Comparison of ENCODE assay signal across 13 cellular contexts in the genomic region with DNA sequence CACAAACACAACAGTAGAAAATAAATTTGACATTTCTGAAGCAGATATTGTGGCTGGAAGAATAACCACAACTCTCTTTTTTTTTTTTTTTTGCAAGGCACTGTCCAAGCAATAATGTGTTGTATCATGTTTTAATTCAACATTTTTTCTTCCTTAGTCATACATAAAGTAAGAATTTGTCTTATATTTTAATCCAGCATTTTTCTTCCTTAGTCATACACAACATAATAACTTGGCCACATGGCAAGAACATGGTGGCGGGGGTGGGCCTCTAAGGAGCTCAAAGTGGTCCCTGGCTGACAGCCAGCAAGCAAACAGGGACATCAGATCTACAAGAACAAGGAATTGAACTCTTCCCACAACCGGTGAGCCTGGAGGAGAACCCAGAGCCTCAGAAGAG. TPM values are rescaled to one million over a fixed set of nuclear protein-coding genes. Genes with fewer than 3 reads are reported as not detected.
A peak's percentile ranks its signal among the peaks of the same experiment; 100 is the strongest.
DNase-seq lines count a peak whose midpoint lies in the region; ATAC-seq, FAIRE-seq and TF ChIP-seq lines count a peak whose summit lies in the region.
"Had no signal": no experiment of that assay in that cellular context is flagged by ENCODE, and none has a peak within 500 bp of the region (broad histone marks: within the 10 kb centered on the region; RNA-seq: fewer than 3 reads in every experiment).

No MANE protein-coding gene starts in this region.

- no peak for FAIRE-seq in H54 (lab: Jason Lieb, UNC)
- FAIRE-seq: TTC549 had no signal

- no peak for ATAC-seq in HG02571 (IDR thresholded peaks at IDR 0.05; ENCODE audit: unreplicated experiment)
- no peak for ATAC-seq in HG03432 (IDR thresholded peaks at IDR 0.05; ENCODE audit: unreplicated experiment)
- ATAC-seq: stimulated activated naive B cell treated with anti-CD40 and anti-IgM and Interleukin-4, amounts not matched to agents 10 μg/mL and 1 μg/mL and 100 μg/mL, for 72 hours had no signal

- TF ChIP-seq POLR2A in H54 (IDR thresholded peaks at IDR 0.05; ENCODE audit: low read depth, low read length): no peak

- DNase-seq in A172 (ENCODE audit: low spot score): peak; percentile 41
- DNase-seq in H54 (ENCODE audit: insufficient read length, low spot score): peak; percentile 8
- peak; percentile 76 for DNase-seq in amniotic epithelial cell (ENCODE audit: low read depth)
- peak; percentile 17 for DNase-seq in fibroblast of the conjunctiva (ENCODE audit: low read depth)
- no peak for DNase-seq in NCI-H1694 (lab: John Stamatoyannopoulos, UW)
- DNase-seq in SKM-1 (lab: John Stamatoyannopoulos, UW; ENCODE audit: unreplicated experiment): no peak
- DNase-seq: activated naive CD4-positive, alpha-beta T cell treated with anti-CD3 and anti-CD28 coated beads for 36 hours; dermis blood vessel endothelial cell; RPMI8226; stimulated activated naive B cell treated with anti-CD40 and anti-IgM and Interleukin-4, amounts not matched to agents 10 μg/mL and 1 μg/mL and 100 μg/mL, for 72 hours had no signal

RNA-seq across cellular contexts. Expression of gene FBXW7, which starts 20.2 kb away (rescaled TPM):
- total RNA-seq in A172 (2014; rRNA removed; shearing (Covaris generic)): 14.2 and 29.9 TPM in 2 replicates

Comparison
In these comparisons a context has a peak if more than half of its experiments do, and no peak if none do; other contexts are left out.
1. DNase-seq: peak in A172 (single experiment), H54 (single experiment), amniotic epithelial cell (single experiment) and fibroblast of the conjunctiva (single experiment); none in NCI-H1694 (single experiment) and SKM-1 (single experiment).